ENCODE assay signal across 8 cellular contexts in genomic region chr15:75699961-75700874, GRCh38. TPM values are rescaled to one million over a fixed set of nuclear protein-coding genes. Genes with fewer than 3 reads are reported as not detected.
DNase-seq lines count a peak whose midpoint lies in the region; ATAC-seq and TF ChIP-seq lines count a peak whose summit lies in the region.
"Not testable (repeated sequence)": the region's sequence is repeated elsewhere in the genome, so short reads cannot be mapped to it uniquely, and the experiment has no call there.

No MANE protein-coding gene starts in this region.

- H3K56ac ChIP-seq in IMR-90 (ENCODE audit: extremely low read depth, insufficient read depth, low read length) = not testable (repeated sequence)

- in situ Hi-C loops in IMR-90 (cut with MboI; ENCODE audit: low sequenced_read_pairs) = not testable (repeated sequence)

- H2AK9ac ChIP-seq in IMR-90 (replicated peaks; ENCODE audit: low read depth, low read length, poor library complexity) = not testable (repeated sequence)

- not testable (repeated sequence) for TF ChIP-seq CTCF in IMR-90 (conservative IDR thresholded peaks at IDR 0.05; ENCODE audit: low read depth, low read length); foreskin fibroblast (IDR thresholded peaks at IDR 0.05; ENCODE audit: low read depth, low read length); testis (IDR thresholded peaks at IDR 0.05)

- DNase-seq in EL (peak; percentile 88), IMR-90 (peak; percentile 85), RPMI7951 (ENCODE audit: low read depth) (peak; percentile 94), amniotic epithelial cell (ENCODE audit: low read depth) (peak; percentile 37), foreskin fibroblast (peak; percentile 75 to 87), myocyte (ENCODE audit: low read depth) (peak; percentile 88), testis (peak; percentile 45)

- H2BK5ac ChIP-seq in IMR-90 (ENCODE audit: low read depth, low read length, poor library complexity, severe bottlenecking) = peak overlapping the region; percentile 58

- not testable (repeated sequence) for H2BK20ac ChIP-seq in IMR-90 (ENCODE audit: low read depth, low read length)

- not testable (repeated sequence) for H3K23ac ChIP-seq in IMR-90 (ENCODE audit: low read depth, low read length)

- H4K5ac ChIP-seq in IMR-90 (ENCODE audit: low read depth, low read length) = not testable (repeated sequence)

- CTCF ChIA-PET in IMR-90 (lab: Yijun Ruan, JAX) = not testable (repeated sequence)

- peak overlapping the region; percentile 37; the same call in 1 of the 2 replicates for H3K4me2 ChIP-seq in IMR-90 (ENCODE audit: low read depth, low read length)

- H3K18ac ChIP-seq in IMR-90 (ENCODE audit: low read depth, low read length) = not testable (repeated sequence)

- intact Hi-C loops in IMR-90 (cut with micrococcal nuclease); testis (cut with DNase I; ENCODE audit: low total_unique reads): not testable (repeated sequence)

- dilution Hi-C loops in IMR-90 (cut with HindIII; ENCODE audit: low sequenced_read_pairs, unreplicated experiment) = not testable (repeated sequence)

- H3K9ac ChIP-seq in IMR-90 (ENCODE audit: low read depth, low read length) = not testable (repeated sequence)

- not testable (repeated sequence) for H3K9me1 ChIP-seq in IMR-90 (ENCODE audit: insufficient read depth, low read length)

- WGBS in IMR-90 (ENCODE audit: extremely low coverage in 2 of 2, insufficient read length in 1 of 2), 2 experiments = no CpG with 5 or more reads among the region's 17 CpGs
- 11% methylated on average over 10 of the region's 17 CpGs; no CpG with 5 or more reads in 1 of the 2 donors for WGBS in testis, 2 donors

- H2AK5ac ChIP-seq in IMR-90 (ENCODE audit: low read depth, low read length) = peak overlapping the region; percentile 70

- H2AFZ ChIP-seq in IMR-90 (replicated peaks; ENCODE audit: low read length, poor library complexity) = not testable (repeated sequence)

- peaks cover 24% of the 10 kb centered on the region for H3K4me1 ChIP-seq in IMR-90 (ENCODE audit: control insufficient read depth, insufficient read depth, low read length)
- H3K4me1 ChIP-seq in testis = not testable (repeated sequence)

- peak overlapping the region; percentile 27; the same call in 1 of the 2 replicates for H3K27ac ChIP-seq in IMR-90 (ENCODE audit: insufficient read depth, low read length)
- not testable (repeated sequence) for H3K27ac ChIP-seq in testis

- POLR2A ChIA-PET in IMR-90 (lab: Charles Lee; ENCODE audit: unreplicated experiment) = not testable (repeated sequence)

- peak; percentile 54 for ATAC-seq in GM21723 (IDR thresholded peaks at IDR 0.05; ENCODE audit: unreplicated experiment)
- peak; percentile 68 for ATAC-seq in IMR-90 (ENCODE audit: low read depth)

- H3K4me3 ChIP-seq in IMR-90 (ENCODE audit: insufficient read depth, low read depth, low read length); foreskin fibroblast (ENCODE audit: low read depth in 1 of 2, low read length in 2 of 2); testis: not testable (repeated sequence)

- not testable (repeated sequence) for H4K20me1 ChIP-seq in IMR-90 (ENCODE audit: insufficient read depth, low read length)

- H4K91ac ChIP-seq in IMR-90 (ENCODE audit: insufficient read depth, low read depth, low read length) = not testable (repeated sequence)

- 0 out of 3 replicates have a peak overlapping the region, but pooled peaks have one; percentile 61 for H2BK15ac ChIP-seq in IMR-90 (ENCODE audit: low read depth, low read length)

- peaks cover 11 to 60% of the 10 kb centered on the region in 2 experiments; a peak in 3 of 4 replicates for H3K79me1 ChIP-seq in IMR-90 (ENCODE audit: low read depth in 1 of 2, low read length in 2 of 2)

- H3K9me3 ChIP-seq in IMR-90 (ENCODE audit: control insufficient read depth, insufficient read depth, low read length); testis: not testable (repeated sequence)

- H4K8ac ChIP-seq in IMR-90 (ENCODE audit: low read depth in 2 of 2, low read length in 2 of 2) = peak overlapping the region in 1 of 2 experiments; percentile 21; a peak in 1 of 4 replicates

- TF ChIP-seq RAD21 in IMR-90 (IDR thresholded peaks at IDR 0.05; ENCODE audit: low read length) = 0 out of 2 replicates have a peak, but pooled peaks have one; percentile 12

- not testable (repeated sequence) for BruUV-seq in IMR-90 (replicated peaks; lab: Mats Ljungman, UMichigan)

- peak overlapping the region; percentile 45 for H3K4ac ChIP-seq in IMR-90 (ENCODE audit: low read depth, low read length)

- peak overlapping the region; percentile 80; the same call in 1 of the 2 replicates for H2BK120ac ChIP-seq in IMR-90 (ENCODE audit: low read depth, low read length)

- not testable (repeated sequence) for H3K36me3 ChIP-seq in IMR-90 (ENCODE audit: control insufficient read depth, insufficient read depth, low read length); testis (ENCODE audit: low read depth, missing control alignments)

- not testable (repeated sequence) for TF ChIP-seq POLR2A in IMR-90 (IDR thresholded peaks at IDR 0.05; ENCODE audit: low read depth, low read length); testis (IDR thresholded peaks at IDR 0.05)

- not testable (repeated sequence) for H3K14ac ChIP-seq in IMR-90 (replicated peaks; ENCODE audit: low read depth, low read length)

- not testable (repeated sequence) for H3K27me3 ChIP-seq in IMR-90 (ENCODE audit: control insufficient read depth, insufficient read depth, low read length); testis

TF ChIP-seq in IMR-90, 13 proteins besides CTCF, POLR2A, EP300 and RAD21:
- peak; percentile 14; the same call in 1 of the 2 replicates for TF ChIP-seq MAZ (IDR thresholded peaks at IDR 0.05; ENCODE audit: borderline replicate concordance, low read depth, low read length)

RNA-seq across cellular contexts. Expression of gene CSPG4, which starts 12.4 kb away (rescaled TPM):
- total RNA-seq in IMR-90 (2012; rRNA removed) (12.4 and 14.7 TPM in 2 replicates), myocyte (6.2 and 19.6 TPM in 2 replicates), testis (1 to 10 TPM; 5.2 to 6.5 TPM)
- polyA plus RNA-seq in IMR-90 (2012; rRNA removed) (28.4 and 35.6 TPM in 2 replicates), testis (ENCODE audit: insufficient read depth, low read depth, low replicate concordance) (4.4 TPM)
- polyA plus RNA-seq in IMR-90 (2012; cell fraction: cytosol; rRNA removed) = 15.6 and 23.3 TPM in 2 replicates
- polyA plus RNA-seq in IMR-90 (2012; cell fraction: nucleus; rRNA removed; ENCODE audit: low replicate concordance) = 24.1 and 69.4 TPM in 2 replicates
- 31.4 and 52.5 TPM in 2 replicates for total RNA-seq in RPMI7951 (2014; rRNA removed; shearing (Covaris generic))
- 21.0 TPM for polyA plus RNA-seq in myocyte (2012)

RNA-seq across cellular contexts. Expression of gene SNX33, which starts 52.5 kb away (rescaled TPM):
- total RNA-seq in IMR-90 (2012; rRNA removed) (11.9 and 12.7 TPM in 2 replicates), myocyte (17.0 and 19.5 TPM in 2 replicates), testis (10 to 100 TPM in 1 of 2 donors, 1 to 10 TPM in 1; 8.3 to 11.5 TPM)
- polyA plus RNA-seq in IMR-90 (2012; rRNA removed) (12.5 and 14.6 TPM in 2 replicates), testis (ENCODE audit: insufficient read depth, low read depth, low replicate concordance) (10.5 TPM)
- polyA plus RNA-seq in IMR-90 (2012; cell fraction: cytosol; rRNA removed) = 5.1 and 11.2 TPM in 2 replicates
- polyA plus RNA-seq in IMR-90 (2012; cell fraction: nucleus; rRNA removed; ENCODE audit: low replicate concordance) = 27.3 and 29.8 TPM in 2 replicates
- 7.1 and 8.1 TPM in 2 replicates for total RNA-seq in RPMI7951 (2014; rRNA removed; shearing (Covaris generic))
- 24.4 TPM for polyA plus RNA-seq in myocyte (2012)

Comparison
In these comparisons a context has a peak if more than half of its experiments do, and no peak if none do; other contexts are left out.
1. DNase-seq: peak in every context shown above with its lines; median percentile 94 in RPMI7951; 88 in EL; 88 in myocyte; 85 in IMR-90; 81 in foreskin fibroblast; 45 in testis; 37 in amniotic epithelial cell.